In the genomic region with DNA sequence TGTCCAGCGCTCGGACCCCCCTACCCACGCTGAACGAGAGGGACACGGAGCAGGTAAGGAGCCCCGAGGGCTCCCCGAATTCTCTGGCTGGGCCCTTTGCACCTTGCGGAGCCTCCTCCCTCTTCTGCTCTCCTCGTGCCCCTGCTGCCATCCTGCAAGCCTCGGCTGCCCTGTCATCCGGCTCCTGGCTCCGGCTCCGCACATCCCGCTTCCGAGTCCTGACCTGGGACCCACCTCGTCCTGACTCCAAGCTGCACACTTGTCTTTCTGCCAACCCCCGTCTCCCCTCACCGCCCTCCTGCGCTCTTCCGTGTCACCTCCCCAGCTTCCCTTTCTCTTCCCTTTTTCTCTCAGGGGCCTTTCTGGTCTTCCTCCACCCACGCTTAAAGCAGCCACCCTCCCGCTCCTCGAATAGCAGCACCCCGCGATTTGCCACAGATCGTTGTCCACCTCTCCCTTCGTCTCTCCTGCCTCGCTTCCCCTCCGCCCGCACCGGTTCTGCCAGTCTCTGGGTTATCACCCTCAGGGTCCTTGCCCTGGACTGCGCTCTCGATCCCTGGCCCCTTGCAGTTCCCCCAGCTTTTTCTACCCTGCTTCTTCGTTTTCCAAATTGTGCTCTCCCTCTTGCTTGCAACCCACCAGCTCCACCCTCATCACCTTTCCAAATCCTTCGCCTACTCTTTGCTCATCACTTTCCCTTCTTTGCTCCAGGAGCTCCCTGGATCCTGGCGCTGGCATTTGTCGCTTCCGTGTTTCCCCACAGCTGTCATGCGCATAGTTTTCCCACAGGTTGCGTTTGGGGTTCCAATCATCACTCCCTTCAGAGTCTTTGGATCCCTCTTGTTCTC, we compare ENCODE assay signal across 8 cellular contexts. TPM values are rescaled to one million over a fixed set of nuclear protein-coding genes. Genes with fewer than 3 reads are reported as not detected.
DNase-seq lines count a peak whose midpoint lies in the region; ATAC-seq, FAIRE-seq and TF ChIP-seq lines count a peak whose summit lies in the region.

No MANE protein-coding gene starts in this region.

- H3K14ac ChIP-seq in H1 (ENCODE audit: insufficient read length), result no peak overlapping the region

- no peak overlapping the region for H4K91ac ChIP-seq in H1 (replicated peaks; ENCODE audit: insufficient read length, low read length)

- H3K4ac ChIP-seq in H1 (replicated peaks; ENCODE audit: insufficient read length, low read depth, low read length), result no peak overlapping the region

- H3K36me3 ChIP-seq in H1 (ENCODE audit: control insufficient read depth in 2 of 4, insufficient read depth in 4 of 4, low read length in 3 of 4) (no peaks in the 10 kb centered on the region; a peak in 1 of 8 replicates), urinary bladder (ENCODE audit: insufficient read depth) (no peaks in the 10 kb centered on the region)

- H3K79me2 ChIP-seq in H1 (ENCODE audit: control insufficient read depth in 1 of 2, insufficient read depth in 2 of 2, low read length in 2 of 2), result peaks cover 22 to 54% of the 10 kb centered on the region in 2 experiments

- no peaks in the 10 kb centered on the region for H3K27me3 ChIP-seq in H1 (replicated peaks in 1 of 4; ENCODE audit: control insufficient read depth in 3 of 4, extremely low read depth in 1 of 4, insufficient read depth in 3 of 4, low read length in 3 of 4)

- 3% methylated on average over 39 of the region's 40 CpGs; no CpG with 5 or more reads in 1 of the 2 experiments for WGBS in H1 (ENCODE audit: extremely low coverage in 1 of 2, insufficient coverage in 1 of 2, insufficient read length in 1 of 2, insufficient replicate concordance in 2 of 2, low coverage in 1 of 2, low lambda C conversion rate in 2 of 2, missing lambda C conversion rate in 1 of 2), 2 experiments
- WGBS in urinary bladder, result 2% methylated on average over 40 of the region's 40 CpGs

- TF ChIP-seq CTCF in VCaP (conservative IDR thresholded peaks at IDR 0.05) (no peak), H1 (IDR thresholded peaks at IDR 0.05; ENCODE audit: control extremely low read depth in 1 of 3, insufficient read depth in 1 of 3, low read depth in 1 of 3, low read length in 3 of 3) (no peak)

- ATAC-seq in HG03521 (IDR thresholded peaks at IDR 0.05; ENCODE audit: unreplicated experiment) (peak; percentile 1), naive B cell (ENCODE audit: low read depth in 2 of 2) (peak in 1 of 2 donors; percentile 5)

- no peak overlapping the region for H4K5ac ChIP-seq in H1 (ENCODE audit: insufficient read length, low read depth, low read length)

- no peak overlapping the region for H2BK15ac ChIP-seq in H1 (ENCODE audit: low read length)

- H3K4me2 ChIP-seq in H1 (ENCODE audit: insufficient read depth in 1 of 2, low read depth in 2 of 2, low read length in 2 of 2), result peak overlapping the region; percentile 87 to 99

- no peak overlapping the region; the same call in 1 of the 2 replicates for H4K8ac ChIP-seq in H1 (ENCODE audit: extremely low read depth, insufficient read depth, low read length)

- H3K27ac ChIP-seq in VCaP (peak overlapping the region; percentile 96), H1 (ENCODE audit: low read depth, low read length) (peak overlapping the region; percentile 43), urinary bladder (ENCODE audit: low read depth) (peak overlapping the region; percentile 15)

- H3K9me3 Mint-ChIP-seq in naive B cell, result no peaks in the 10 kb centered on the region

- H3K9ac ChIP-seq in H1 (replicated peaks in 1 of 4; ENCODE audit: extremely low read depth in 1 of 4, low read depth in 3 of 4, low read length in 3 of 4), result peak overlapping the region; percentile 52 to 97 (median 86)

- H3K4me1 Mint-ChIP-seq in naive B cell, result peaks cover 63 to 80% (median 76%) of the 10 kb centered on the region in 3 donors

- peaks cover 16% of the 10 kb centered on the region for H3K79me1 ChIP-seq in H1 (ENCODE audit: low read depth, low read length)

- peaks cover 19 to 40% (median 28%) of the 10 kb centered on the region in 4 experiments for H3K4me1 ChIP-seq in H1 (replicated peaks in 1 of 4; ENCODE audit: control insufficient read depth in 3 of 4, insufficient read depth in 4 of 4, low read length in 3 of 4)
- no peaks in the 10 kb centered on the region for H3K4me1 ChIP-seq in urinary bladder (ENCODE audit: insufficient read depth)

- H3K4me3 ChIP-seq in H1 (ENCODE audit: extremely low read depth in 1 of 4, insufficient read depth in 2 of 4, low read depth in 3 of 4, low read length in 4 of 4) (peak overlapping the region; percentile 83 to 97 (median 90)), urinary bladder (ENCODE audit: low read depth, low read length) (peak overlapping the region; percentile 89)

- H3K36me3 Mint-ChIP-seq in naive B cell, result peaks cover 0 to 11% of the 10 kb centered on the region in 2 donors

- H3K27me3 Mint-ChIP-seq in naive B cell, result no peaks in the 10 kb centered on the region

- H3K56ac ChIP-seq in H1 (replicated peaks; ENCODE audit: insufficient read length, low read depth, low read length), result peak overlapping the region; percentile 12

- no peak overlapping the region for H2BK20ac ChIP-seq in H1 (ENCODE audit: low read length)

- peak overlapping the region; percentile 52; the same call in 1 of the 2 replicates for H3K18ac ChIP-seq in H1 (ENCODE audit: extremely low read depth, low read length)

- no peak overlapping the region; the same call in 1 of the 2 replicates for H2BK5ac ChIP-seq in H1 (ENCODE audit: low read depth, low read length)

- H3K23ac ChIP-seq in H1 (ENCODE audit: insufficient read length), result no peak overlapping the region

- peak; percentile 46 for DNase-seq in NCI-H1092 treated with DMSO at 0.1 percent for 48 hours (lab: John Stamatoyannopoulos, UW)
- DNase-seq in NCI-H1092 (lab: John Stamatoyannopoulos, UW), result no peak
- no peak for DNase-seq in H1 (ENCODE audit: low read depth in 1 of 2, low spot score in 2 of 2)
- DNase-seq in naive B cell, result peak; percentile 65
- no peak for DNase-seq in SHP77 (lab: John Stamatoyannopoulos, UW)

- TF ChIP-seq RAD21 in H1 (IDR thresholded peaks at IDR 0.05 in 1 of 2, conservative IDR thresholded peaks at IDR 0.05 in 1 of 2; ENCODE audit: low read depth in 2 of 2, low read length in 2 of 2), result no peak

- no peak overlapping the region for H2AFZ ChIP-seq in H1 (ENCODE audit: low read length)

- no peak for TF ChIP-seq EP300 in H1 (IDR thresholded peaks at IDR 0.05; ENCODE audit: borderline replicate concordance in 1 of 2, low read depth in 2 of 2, low read length in 2 of 2)

- H3K23me2 ChIP-seq in H1 (ENCODE audit: low read depth, low read length), result peaks cover 16% of the 10 kb centered on the region

- H2BK12ac ChIP-seq in H1 (ENCODE audit: low read depth, low read length), result no peak overlapping the region

- TF ChIP-seq POLR2A in H1 (IDR thresholded peaks at IDR 0.05; ENCODE audit: control extremely low read depth in 1 of 2, low read depth in 2 of 2, low read length in 2 of 2), result no peak

- peak overlapping the region; percentile 96 to 99 (median 98) for H3K4me3 Mint-ChIP-seq in naive B cell

- no peak overlapping the region for H2AK5ac ChIP-seq in H1 (ENCODE audit: low read depth, low read length)

- CTCF ChIA-PET in H1 (lab: Charles Lee; ENCODE audit: partially characterized antibody), result interaction anchor here (0.5 to 3.4 kb wide), 9 partner anchors 9 to 106 kb away, joined by 3 to 31 read pairs (median 3); no protein-coding TSS in a partner anchor

- no peak overlapping the region for H2BK120ac ChIP-seq in H1 (replicated peaks; ENCODE audit: low read depth, low read length)

- no peak for FAIRE-seq in H1 (lab: Jason Lieb, UNC)

- no peaks in the 10 kb centered on the region for H3K9me3 ChIP-seq in H1 (ENCODE audit: insufficient read depth in 2 of 2, low read depth in 1 of 2, low read length in 1 of 2)

- H4K20me1 ChIP-seq in H1 (replicated peaks in 1 of 2; ENCODE audit: control insufficient read depth in 1 of 2, insufficient read depth in 2 of 2, low read length in 2 of 2), result peaks cover 24 to 29% of the 10 kb centered on the region in 2 experiments

- peak overlapping the region; percentile 66 to 97 (median 92) for H3K27ac Mint-ChIP-seq in naive B cell

- POLR2A ChIA-PET in H1 (lab: Charles Lee; ENCODE audit: partially characterized antibody), result interaction anchor here (0.9 to 5.8 kb wide), 10 partner anchors 8 to 106 kb away, joined by 3 to 45 read pairs (median 7); a partner anchor contains a TSS

TF ChIP-seq in H1, 55 proteins besides CTCF, POLR2A, EP300 and RAD21 (continues in another document):
- no peak for TF ChIP-seq HDAC2 (IDR thresholded peaks at IDR 0.05; ENCODE audit: borderline replicate concordance in 1 of 2, low read depth in 2 of 2, low read length in 2 of 2)
- no peak for TF ChIP-seq CBX5 (IDR thresholded peaks at IDR 0.05; ENCODE audit: low read depth, low read length)
- TF ChIP-seq MAFK (IDR thresholded peaks at IDR 0.05; ENCODE audit: low read depth, low read length), result no peak
- TF ChIP-seq, protein P1, sequence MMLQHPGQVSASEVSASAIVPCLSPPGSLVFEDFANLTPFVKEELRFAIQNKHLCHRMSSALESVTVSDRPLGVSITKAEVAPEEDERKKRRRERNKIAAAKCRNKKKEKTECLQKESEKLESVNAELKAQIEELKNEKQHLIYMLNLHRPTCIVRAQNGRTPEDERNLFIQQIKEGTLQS (IDR thresholded peaks at IDR 0.05; ENCODE audit: insufficient read depth, low read depth, low read length), result no peak

RNA-seq across cellular contexts. Expression of a gene that starts 0.8 kb away (rescaled TPM):
- total RNA-seq in H1 (2021; fragmentation: NEBNext Ultra II Directional; extraction: Animal tissue kit (Norgen Biotek cat#: 25700)), result 56.5 and 58.5 TPM in 2 replicates
- polyA plus RNA-seq in H1 (2011; rRNA removed) (19.3 and 24.4 TPM in 2 replicates), naive B cell (ENCODE audit: low read depth in 6 of 6) (10 to 100 TPM; 31.0 to 66.8 (median 42.9) TPM), urinary bladder (21.6 TPM)
- polyA plus RNA-seq in H1 (2011; cell fraction: cytosol; rRNA removed), result 18.1 TPM
- 32.7 TPM for polyA plus RNA-seq in H1 (2011; cell fraction: nucleus; rRNA removed)
- polyA plus RNA-seq in H1 (2012, experiment 1 of 2), result 29.2 to 30.7 TPM (median 29.5 TPM) in 4 replicates
- polyA plus RNA-seq in H1 (2012, experiment 2 of 2), result 25.5 TPM
- polyA plus RNA-seq in H1 (2013, experiment 1 of 2), result 30.7 TPM
- 28.7 TPM for polyA plus RNA-seq in H1 (2013, experiment 2 of 2)
- polyA minus RNA-seq in H1 (2011; rRNA and poly(A)+ RNA removed), result 22.4 and 28.2 TPM in 2 replicates
- polyA minus RNA-seq in H1 (2011; cell fraction: cytosol; rRNA and poly(A)+ RNA removed), result 38.7 TPM
- 28.2 TPM for polyA minus RNA-seq in H1 (2011; cell fraction: nucleus; rRNA and poly(A)+ RNA removed)
- 13.1 TPM for total RNA-seq in urinary bladder

RNA-seq across cellular contexts. Expression of a gene that starts 26.5 kb away (rescaled TPM):
- 99.7 and 104 TPM in 2 replicates for total RNA-seq in H1 (2021; fragmentation: NEBNext Ultra II Directional; extraction: Animal tissue kit (Norgen Biotek cat#: 25700))
- polyA plus RNA-seq in H1 (2011; rRNA removed), result 78.7 and 112 TPM in 2 replicates
- polyA plus RNA-seq in H1 (2011; cell fraction: cytosol; rRNA removed), result 111 TPM
- 95.2 TPM for polyA plus RNA-seq in H1 (2011; cell fraction: nucleus; rRNA removed)
- 78.1 to 103 TPM (median 96.8 TPM) in 4 replicates for polyA plus RNA-seq in H1 (2012, experiment 1 of 2)
- polyA plus RNA-seq in H1 (2012, experiment 2 of 2), result 96.2 TPM
- 70.5 TPM for polyA plus RNA-seq in H1 (2013, experiment 1 of 2)
- polyA plus RNA-seq in H1 (2013, experiment 2 of 2), result 71.0 TPM
- 17.8 and 20.3 TPM in 2 replicates for polyA minus RNA-seq in H1 (2011; rRNA and poly(A)+ RNA removed)
- 41.1 TPM for polyA minus RNA-seq in H1 (2011; cell fraction: cytosol; rRNA and poly(A)+ RNA removed)
- 32.2 TPM for polyA minus RNA-seq in H1 (2011; cell fraction: nucleus; rRNA and poly(A)+ RNA removed)
- under 1 TPM; 0.24 to 0.78 (median 0.60) TPM for polyA plus RNA-seq in naive B cell (ENCODE audit: low read depth in 6 of 6)
- 8.2 TPM for total RNA-seq in urinary bladder
- 19.0 TPM for polyA plus RNA-seq in urinary bladder

Comparison
In these comparisons a context has a peak if more than half of its experiments do, and no peak if none do; other contexts are left out.
1. DNase-seq: peak in NCI-H1092 treated with DMSO at 0.1 percent for 48 hours (single experiment) and naive B cell (single experiment); none in NCI-H1092 (single experiment), H1 (0 of 2) and SHP77 (0 of 2).
2. H3K27ac ChIP-seq: peak in every context shown above with its lines; median percentile 96 in VCaP; 43 in H1; 15 in urinary bladder.
3. RNA of a gene that starts 26.5 kb away (polyA plus RNA-seq): 70.5 to 112 TPM in H1 and 19.0 TPM in urinary bladder (single experiment); 0.24 to 0.78 TPM in naive B cell; every median in the first group is over 10 times any median in the second.